Comparison of ENCODE assay signal across 15 cellular contexts in the genomic region with DNA sequence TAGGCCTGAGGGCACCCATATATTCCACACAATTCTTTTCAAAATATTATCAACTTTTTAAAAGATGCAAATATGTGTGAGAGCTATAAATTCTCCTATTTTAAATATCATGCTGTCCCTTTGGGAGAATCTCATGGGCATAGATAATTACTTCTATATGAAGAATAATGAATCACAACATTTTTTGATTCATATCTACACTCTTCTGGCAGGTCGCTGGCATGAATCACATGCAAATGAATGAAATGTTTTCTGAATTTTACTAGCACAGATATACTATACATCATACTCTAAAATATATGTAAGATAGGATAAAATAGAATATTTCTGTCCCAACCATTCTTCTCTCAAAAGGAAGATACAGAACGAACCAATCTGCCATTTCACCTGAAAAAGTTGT.
DNase-seq lines count a peak whose midpoint lies in the region; ATAC-seq and TF ChIP-seq lines count a peak whose summit lies in the region.
"Had no signal": no experiment of that assay in that cellular context is flagged by ENCODE, and none has a peak within 500 bp of the region (broad histone marks: within the 10 kb centered on the region; RNA-seq: fewer than 3 reads in every experiment).

No MANE protein-coding gene starts in this region.

- in situ Hi-C loops in gastrocnemius medialis (cut with MboI; ENCODE audit: low sequenced_read_pairs in 4 of 4), result no loop called here

- peaks cover 13% of the 10 kb centered on the region for H3K9me3 ChIP-seq in OCI-LY7 (ENCODE audit: low read length)
- H3K9me3 ChIP-seq in gastrocnemius medialis, result no peaks in the 10 kb centered on the region

- peak overlapping the region; percentile 51 for H3K4me3 Mint-ChIP-seq in activated CD4-positive, alpha-beta T cell treated with anti-CD3 and anti-CD28 coated beads for 36 hours
- no peak overlapping the region for H3K4me3 Mint-ChIP-seq in activated CD4-positive, alpha-beta T cell treated with anti-CD3 and anti-CD28 coated beads, Interleukin-2, amount 10 ng/mL, durations not matched to agents 7 days and 5 days
- peak overlapping the region; percentile 50 for H3K4me3 Mint-ChIP-seq in activated naive CD8-positive, alpha-beta T cell treated with anti-CD3 and anti-CD28 coated beads, Interleukin-2, amount 50 U/mL, for 24 hours
- H3K4me3 Mint-ChIP-seq: B cell had no signal

- CTCF ChIA-PET in activated CD4-positive, alpha-beta T cell treated with anti-CD3 and anti-CD28 coated beads for 36 hours (lab: Charles Lee), result interaction anchor here (0.6 to 3.0 kb wide), 6 partner anchors 23 to 439 kb away, joined by 3 to 25 read pairs (median 8); no protein-coding TSS in a partner anchor
- CTCF ChIA-PET in activated CD4-positive, alpha-beta T cell treated with anti-CD3 and anti-CD28 coated beads, Interleukin-2, amount 10 ng/mL, durations not matched to agents 7 days and 5 days (lab: Charles Lee), result interaction anchor here (0.6 to 1.2 kb wide), 3 partner anchors 19 to 49 kb away, joined by 3 to 4 read pairs (median 3); no protein-coding TSS in a partner anchor
- CTCF ChIA-PET in OCI-LY7 (lab: Charles Lee; ENCODE audit: unreplicated experiment), result interaction anchor here (0.6 kb wide), 1 partner anchor 642 kb away, joined by 3 read pairs; no protein-coding TSS in a partner anchor

- H3K4me3 ChIP-seq in OCI-LY7 (ENCODE audit: low read depth, low read length, poor library complexity, severe bottlenecking) (no peak overlapping the region), gastrocnemius medialis (no peak overlapping the region)

- DNase-seq in activated CD4-positive, alpha-beta T cell treated with anti-CD3 and anti-CD28 coated beads for 36 hours, result peak; percentile 34
- DNase-seq in activated CD4-positive, alpha-beta T cell treated with anti-CD3 and anti-CD28 coated beads, Interleukin-2, amount 10 ng/mL, durations not matched to agents 7 days and 5 days, result no peak
- DNase-seq in activated naive CD4-positive, alpha-beta T cell treated with anti-CD3 and anti-CD28 coated beads, Interleukin-2, amount 50 U/mL, for 16 hours, result peak; percentile 15
- DNase-seq in activated naive CD4-positive, alpha-beta T cell treated with Interleukin-2 at 50 U/mL for 16 hours, result no peak
- DNase-seq in OCI-LY7 (ENCODE audit: low spot score) (no peak), gastrocnemius medialis (no peak)
- no peak for DNase-seq in activated naive CD8-positive, alpha-beta T cell treated with anti-CD3 and anti-CD28 coated beads, Interleukin-2, amount 50 U/mL, for 24 hours
- DNase-seq: 8988T; DMS79 treated with DMSO at 0.1 percent for 48 hours; NCI-H1092 treated with DMSO at 0.1 percent for 48 hours; NCI-H146; NCI-H2081; NK-92 treated with Interleukin-12 subunit alpha and Interleukin-12 subunit beta, amount 100 ng/mL, for 24 hours had no signal

- TF ChIP-seq CTCF in OCI-LY7 (conservative IDR thresholded peaks at IDR 0.05; ENCODE audit: low read length) (no peak), gastrocnemius medialis (IDR thresholded peaks at IDR 0.05 in 4 of 5, conservative IDR thresholded peaks at IDR 0.05 in 1 of 5) (no peak)

- no peaks in the 10 kb centered on the region for H3K79me2 ChIP-seq in OCI-LY7 (ENCODE audit: insufficient read depth, low read depth, low read length)

- no TSS peak for BruUV-seq in OCI-LY7 (replicated peaks; lab: Mats Ljungman, UMichigan)

- H3K4me2 ChIP-seq in OCI-LY7 (ENCODE audit: low read length), result no peak overlapping the region

- peak overlapping the region; percentile 91 for H3K27ac Mint-ChIP-seq in activated CD4-positive, alpha-beta T cell treated with anti-CD3 and anti-CD28 coated beads for 36 hours
- H3K27ac Mint-ChIP-seq in activated CD4-positive, alpha-beta T cell treated with anti-CD3 and anti-CD28 coated beads, Interleukin-2, amount 10 ng/mL, durations not matched to agents 7 days and 5 days, result no peak overlapping the region
- H3K27ac Mint-ChIP-seq in activated naive CD8-positive, alpha-beta T cell treated with anti-CD3 and anti-CD28 coated beads, Interleukin-2, amount 50 U/mL, for 24 hours, result peak overlapping the region; percentile 94
- H3K27ac Mint-ChIP-seq: B cell had no signal

- peaks cover 18% of the 10 kb centered on the region for H3K4me1 ChIP-seq in OCI-LY7 (ENCODE audit: insufficient read depth, low read length, poor library complexity, severe bottlenecking)
- no peaks in the 10 kb centered on the region for H3K4me1 ChIP-seq in gastrocnemius medialis

- intact Hi-C loops in activated CD4-positive, alpha-beta T cell treated with anti-CD3 and anti-CD28 coated beads for 36 hours (cut with DNase I, micrococcal nuclease), result loop anchor here (1.0 to 5.0 kb wide), 13 partner anchors 118 to 1187 kb away; a partner anchor contains a TSS
- intact Hi-C loops in OCI-LY7 (cut with micrococcal nuclease; ENCODE audit: unreplicated experiment), result no loop called here
- intact Hi-C loops in gastrocnemius medialis (cut with DNase I; ENCODE audit: low total_unique reads), result no loop called here

- no peaks in the 10 kb centered on the region for H3K27me3 ChIP-seq in gastrocnemius medialis

- peaks cover 4% of the 10 kb centered on the region; the same call in 1 of the 2 replicates for H3K36me3 ChIP-seq in OCI-LY7 (ENCODE audit: insufficient read depth, low read length)
- no peaks in the 10 kb centered on the region for H3K36me3 ChIP-seq in gastrocnemius medialis

- no peaks in the 10 kb centered on the region for H4K20me1 ChIP-seq in OCI-LY7 (ENCODE audit: insufficient read depth, low read length)

- peaks cover 9% of the 10 kb centered on the region for H3K9me3 Mint-ChIP-seq in activated CD4-positive, alpha-beta T cell treated with anti-CD3 and anti-CD28 coated beads for 36 hours (ENCODE audit: low read depth)
- H3K9me3 Mint-ChIP-seq in activated CD4-positive, alpha-beta T cell treated with anti-CD3 and anti-CD28 coated beads, Interleukin-2, amount 10 ng/mL, durations not matched to agents 7 days and 5 days, result peaks cover 12% of the 10 kb centered on the region
- peaks cover 10% of the 10 kb centered on the region for H3K9me3 Mint-ChIP-seq in activated naive CD8-positive, alpha-beta T cell treated with anti-CD3 and anti-CD28 coated beads, Interleukin-2, amount 50 U/mL, for 24 hours

- H3K27ac ChIP-seq in OCI-LY7 (ENCODE audit: low read depth, low read length, poor library complexity, severe bottlenecking), result no peak overlapping the region
- H3K27ac ChIP-seq in gastrocnemius medialis, result no peak overlapping the region

- peak; percentile 45 for ATAC-seq in activated CD4-positive, alpha-beta T cell treated with anti-CD3 and anti-CD28 coated beads for 36 hours
- ATAC-seq in activated naive CD8-positive, alpha-beta T cell treated with anti-CD3 and anti-CD28 coated beads, Interleukin-2, amount 50 U/mL, for 24 hours, result peak; percentile 59
- no peak for ATAC-seq in HG03095 (IDR thresholded peaks at IDR 0.05; ENCODE audit: unreplicated experiment)
- ATAC-seq in gastrocnemius medialis, result no peak

- H3K36me3 Mint-ChIP-seq in activated CD4-positive, alpha-beta T cell treated with anti-CD3 and anti-CD28 coated beads for 36 hours (ENCODE audit: low read depth), result peaks cover 9% of the 10 kb centered on the region
- H3K36me3 Mint-ChIP-seq in activated CD4-positive, alpha-beta T cell treated with anti-CD3 and anti-CD28 coated beads, Interleukin-2, amount 10 ng/mL, durations not matched to agents 7 days and 5 days (ENCODE audit: low read depth), result no peaks in the 10 kb centered on the region
- H3K36me3 Mint-ChIP-seq in activated naive CD8-positive, alpha-beta T cell treated with anti-CD3 and anti-CD28 coated beads, Interleukin-2, amount 50 U/mL, for 24 hours (ENCODE audit: low read depth), result peaks cover 5% of the 10 kb centered on the region

- H3K27me3 Mint-ChIP-seq in activated CD4-positive, alpha-beta T cell treated with anti-CD3 and anti-CD28 coated beads for 36 hours, result peaks cover 2% of the 10 kb centered on the region
- H3K27me3 Mint-ChIP-seq in activated CD4-positive, alpha-beta T cell treated with anti-CD3 and anti-CD28 coated beads, Interleukin-2, amount 10 ng/mL, durations not matched to agents 7 days and 5 days, result no peaks in the 10 kb centered on the region
- no peaks in the 10 kb centered on the region for H3K27me3 Mint-ChIP-seq in activated naive CD8-positive, alpha-beta T cell treated with anti-CD3 and anti-CD28 coated beads, Interleukin-2, amount 50 U/mL, for 24 hours
- H3K27me3 Mint-ChIP-seq: B cell had no signal

- POLR2A ChIA-PET in activated CD4-positive, alpha-beta T cell treated with anti-CD3 and anti-CD28 coated beads for 36 hours (lab: Charles Lee), result interaction anchor here (0.6 kb wide), 1 partner anchor 19 kb away, joined by 3 read pairs; no protein-coding TSS in a partner anchor
- POLR2A ChIA-PET in activated CD4-positive, alpha-beta T cell treated with anti-CD3 and anti-CD28 coated beads, Interleukin-2, amount 10 ng/mL, durations not matched to agents 7 days and 5 days (lab: Charles Lee), result interaction anchor here (0.6 kb wide), 1 partner anchor 151 kb away, joined by 13 read pairs; no protein-coding TSS in a partner anchor
- POLR2A ChIA-PET in OCI-LY7 (lab: Charles Lee), result no interaction called here

- peaks cover 64% of the 10 kb centered on the region for H3K4me1 Mint-ChIP-seq in activated CD4-positive, alpha-beta T cell treated with anti-CD3 and anti-CD28 coated beads for 36 hours
- H3K4me1 Mint-ChIP-seq in activated CD4-positive, alpha-beta T cell treated with anti-CD3 and anti-CD28 coated beads, Interleukin-2, amount 10 ng/mL, durations not matched to agents 7 days and 5 days, result peaks cover 39% of the 10 kb centered on the region
- H3K4me1 Mint-ChIP-seq in activated naive CD8-positive, alpha-beta T cell treated with anti-CD3 and anti-CD28 coated beads, Interleukin-2, amount 50 U/mL, for 24 hours, result peaks cover 53% of the 10 kb centered on the region
- H3K4me1 Mint-ChIP-seq: B cell had no signal

- peak overlapping the region; percentile 74; the same call in 1 of the 2 replicates for H2AFZ ChIP-seq in OCI-LY7 (ENCODE audit: low read length)

- TF ChIP-seq POLR2A in gastrocnemius medialis (IDR thresholded peaks at IDR 0.05), result no peak

- H3K9me2 ChIP-seq in OCI-LY7 (ENCODE audit: insufficient read depth, low read length), result no peaks in the 10 kb centered on the region

Comparison
In these comparisons a context has a peak if more than half of its experiments do, and no peak if none do; other contexts are left out.
1. DNase-seq: peak in activated CD4-positive, alpha-beta T cell treated with anti-CD3 and anti-CD28 coated beads for 36 hours (single experiment) and activated naive CD4-positive, alpha-beta T cell treated with anti-CD3 and anti-CD28 coated beads, Interleukin-2, amount 50 U/mL, for 16 hours (single experiment); none in activated CD4-positive, alpha-beta T cell treated with anti-CD3 and anti-CD28 coated beads, Interleukin-2, amount 10 ng/mL, durations not matched to agents 7 days and 5 days (single experiment), activated naive CD4-positive, alpha-beta T cell treated with Interleukin-2 at 50 U/mL for 16 hours (single experiment), OCI-LY7 (single experiment), activated naive CD8-positive, alpha-beta T cell treated with anti-CD3 and anti-CD28 coated beads, Interleukin-2, amount 50 U/mL, for 24 hours (single experiment) and gastrocnemius medialis (0 of 2).
2. ATAC-seq: peak in activated CD4-positive, alpha-beta T cell treated with anti-CD3 and anti-CD28 coated beads for 36 hours (single experiment) and activated naive CD8-positive, alpha-beta T cell treated with anti-CD3 and anti-CD28 coated beads, Interleukin-2, amount 50 U/mL, for 24 hours (single experiment); none in HG03095 (single experiment) and gastrocnemius medialis (0 of 2).
3. intact Hi-C loops: an anchor here in activated CD4-positive, alpha-beta T cell treated with anti-CD3 and anti-CD28 coated beads for 36 hours (1.0 to 5.0 kb wide); none called in OCI-LY7 and gastrocnemius medialis.